Comparison of ENCODE assay signal across 1 cellular context in genomic region chrX:71103110-71103983, GRCh38.
TF ChIP-seq lines count a peak whose summit lies in the region.

No MANE protein-coding gene starts in this region.

TF ChIP-seq in K562, 482 proteins besides CTCF, POLR2A, EP300 and RAD21 (continued from another document and continues in another):
- TF ChIP-seq HINFP (tag; conservative IDR thresholded peaks at IDR 0.05; ENCODE audit: low read depth) (no peak), RB1 (IDR thresholded peaks at IDR 0.05; ENCODE audit: low read depth) (no peak), GABPA (tag; conservative IDR thresholded peaks at IDR 0.05; ENCODE audit: low read depth) (peak; percentile 55; the same call in 1 of the 2 replicates), POLR2B (IDR thresholded peaks at IDR 0.05; ENCODE audit: low read depth, partially characterized antibody) (peak; percentile 39), ELK3 (CRISPR knock-in tag; IDR thresholded peaks at IDR 0.05) (no peak), ELF4 (CRISPR knock-in tag; IDR thresholded peaks at IDR 0.05) (no peak), CHD2 (IDR thresholded peaks at IDR 0.05; ENCODE audit: low read depth, low read length) (no peak), TRIM24 (IDR thresholded peaks at IDR 0.05) (peak in 1 of 2 experiments; percentile 71; a peak in 2 of 4 replicates), HDAC3 (IDR thresholded peaks at IDR 0.05; ENCODE audit: borderline replicate concordance, partially characterized antibody) (peak; percentile 71), FOXA3 (CRISPR knock-in tag; conservative IDR thresholded peaks at IDR 0.05 in 1 of 2, IDR thresholded peaks at IDR 0.05 in 1 of 2) (no peak), L3MBTL2 (IDR thresholded peaks at IDR 0.05) (peak; percentile 74), ELF1 (tag; IDR thresholded peaks at IDR 0.05) (peak; percentile 24; the same call in 1 of the 2 replicates), MYC (IDR thresholded peaks at IDR 0.05; ENCODE audit: low read depth, low read length) (peak; percentile 67), MYC (CRISPR knock-in tag; IDR thresholded peaks at IDR 0.05; ENCODE audit: borderline replicate concordance, low read depth) (no peak), COPS2 (conservative IDR thresholded peaks at IDR 0.05) (no peak), ZNF592 (IDR thresholded peaks at IDR 0.05) (peak; percentile 50; the same call in 1 of the 2 replicates), DPF2 (IDR thresholded peaks at IDR 0.05) (peak; percentile 81), GABPB2 (CRISPR knock-in tag; conservative IDR thresholded peaks at IDR 0.05) (no peak), TBP (optimal IDR thresholded peaks at IDR 0.05; ENCODE audit: low read depth, low read length) (peak; percentile 14), NCOA2 (IDR thresholded peaks at IDR 0.05; ENCODE audit: partially characterized antibody in 2 of 2) (no peak), CHD1 (IDR thresholded peaks at IDR 0.05; ENCODE audit: low read length) (no peak), ARHGAP35 (IDR thresholded peaks at IDR 0.05; ENCODE audit: partially characterized antibody) (no peak), CBFA2T3 (IDR thresholded peaks at IDR 0.05) (peak; percentile 77), PATZ1 (CRISPR knock-in tag; IDR thresholded peaks at IDR 0.05; ENCODE audit: borderline replicate concordance) (no peak), ZNF175 (CRISPR knock-in tag; IDR thresholded peaks at IDR 0.05; ENCODE audit: low read depth) (peak; percentile 86), RBFOX2 (IDR thresholded peaks at IDR 0.05; ENCODE audit: low read depth, low read length) (peak; percentile 51), ZNF518B (CRISPR knock-in tag; IDR thresholded peaks at IDR 0.05) (no peak), MCM5 (IDR thresholded peaks at IDR 0.05; ENCODE audit: low read depth) (no peak), RNF2 (IDR thresholded peaks at IDR 0.05) (peak; percentile 72; the same call in 1 of the 2 replicates), EP400 (IDR thresholded peaks at IDR 0.05) (peak; percentile 53; the same call in 1 of the 2 replicates), POLR2G (IDR thresholded peaks at IDR 0.05; ENCODE audit: low read depth, low read length) (peak; percentile 47; the same call in 1 of the 2 replicates), CREM (IDR thresholded peaks at IDR 0.05; ENCODE audit: low read depth) (0 out of 2 replicates have a peak, but pooled peaks have one; percentile 10), TOE1 (IDR thresholded peaks at IDR 0.05; ENCODE audit: borderline replicate concordance) (peak; percentile 30; the same call in 1 of the 2 replicates), TOE1 (CRISPR knock-in tag; IDR thresholded peaks at IDR 0.05; ENCODE audit: borderline replicate concordance, low read depth) (no peak), GATA2 (CRISPR knock-in tag; IDR thresholded peaks at IDR 0.05) (no peak), ILK (tag; IDR thresholded peaks at IDR 0.05; ENCODE audit: borderline replicate concordance, low read depth) (no peak), ZNF407 (IDR thresholded peaks at IDR 0.05; ENCODE audit: low read depth) (no peak), MEIS2 (IDR thresholded peaks at IDR 0.05; ENCODE audit: partially characterized antibody) (no peak), ZEB2 (IDR thresholded peaks at IDR 0.05) (no peak), ETV1 (tag; conservative IDR thresholded peaks at IDR 0.05; ENCODE audit: low read depth) (peak; percentile 73), HNRNPL (IDR thresholded peaks at IDR 0.05; ENCODE audit: low read depth, low read length) (no peak), KAT7 (CRISPR knock-in tag; IDR thresholded peaks at IDR 0.05; ENCODE audit: borderline replicate concordance) (no peak), ZBTB7A (IDR thresholded peaks at IDR 0.05; ENCODE audit: borderline replicate concordance, control insufficient read depth, low read depth, low read length) (peak; percentile 85), SUPT5H (IDR thresholded peaks at IDR 0.05) (peak; percentile 53), ZBED1 (IDR thresholded peaks at IDR 0.05) (0 out of 2 replicates have a peak, but pooled peaks have one; percentile 40), TAF15 (IDR thresholded peaks at IDR 0.05; ENCODE audit: low read depth, low read length) (no peak)
